Comparison of ENCODE assay signal across 11 cellular contexts in genomic region chr1:101460709-101461108, GRCh38.
"Had no signal": no experiment of that assay in that cellular context is flagged by ENCODE, and none has a peak within 500 bp of the region (broad histone marks: within the 10 kb centered on the region; RNA-seq: fewer than 3 reads in every experiment).

No MANE protein-coding gene starts in this region.

- H3K9me3 ChIP-seq: adrenal gland, tibial artery, uterus had no signal

- H3K4me1 ChIP-seq: adrenal gland, tibial artery, uterus had no signal

- ATAC-seq: right cardiac atrium had no signal

- H3K4me3 ChIP-seq: adrenal gland, tibial artery, uterus had no signal

- H3K27me3 ChIP-seq: adrenal gland, tibial artery, uterus had no signal

- DNase-seq: activated CD4-positive, alpha-beta T cell treated with anti-CD3 and anti-CD28 coated beads, Interleukin-2, amount 50 U/mL, for 1 hour; activated naive CD4-positive, alpha-beta T cell treated with anti-CD3 and anti-CD28 coated beads, Interleukin-2, amount 50 U/mL, for 16 hours; activated T-cell treated with anti-CD3 and anti-CD28 coated beads, Interleukin-2, amount 50 U/mL, for 1 hour; adrenal gland; central memory CD4-positive, alpha-beta T cell; cortex of kidney; effector CD8-positive, alpha-beta T cell; right cardiac atrium; small intestine; tibial artery; uterus had no signal

- H3K36me3 ChIP-seq: adrenal gland, tibial artery, uterus had no signal

- FAIRE-seq: small intestine had no signal
